In genomic region chr22:23520875-23521441, GRCh38 we compare ENCODE assay signal across 1 cellular context.
A peak's percentile ranks its signal among the peaks of the same experiment; 100 is the strongest.
TF ChIP-seq lines count a peak whose summit lies in the region.

No MANE protein-coding gene starts in this region.

TF ChIP-seq in HepG2, 621 proteins besides CTCF, POLR2A, EP300 and RAD21 (continued from another document):
- TF ChIP-seq ZNF574 (CRISPR knock-in tag; IDR thresholded peaks at IDR 0.05) (no peak), SMAD1 (CRISPR knock-in tag; IDR thresholded peaks at IDR 0.05; ENCODE audit: borderline replicate concordance, low read depth) (0 out of 2 replicates have a peak, but pooled peaks have one; percentile 73), ZGPAT (CRISPR knock-in tag; IDR thresholded peaks at IDR 0.05) (peak; percentile 3; the same call in 1 of the 2 replicates), ZMYM3 (CRISPR knock-in tag; IDR thresholded peaks at IDR 0.05) (no peak), ZFP1 (CRISPR knock-in tag; IDR thresholded peaks at IDR 0.05) (peak; percentile 1; the same call in 1 of the 2 replicates), ZNF343 (CRISPR knock-in tag; IDR thresholded peaks at IDR 0.05) (peak; percentile 66; the same call in 1 of the 2 replicates)
